26 cellular contexts compared by ENCODE assay signal in the genomic region with DNA sequence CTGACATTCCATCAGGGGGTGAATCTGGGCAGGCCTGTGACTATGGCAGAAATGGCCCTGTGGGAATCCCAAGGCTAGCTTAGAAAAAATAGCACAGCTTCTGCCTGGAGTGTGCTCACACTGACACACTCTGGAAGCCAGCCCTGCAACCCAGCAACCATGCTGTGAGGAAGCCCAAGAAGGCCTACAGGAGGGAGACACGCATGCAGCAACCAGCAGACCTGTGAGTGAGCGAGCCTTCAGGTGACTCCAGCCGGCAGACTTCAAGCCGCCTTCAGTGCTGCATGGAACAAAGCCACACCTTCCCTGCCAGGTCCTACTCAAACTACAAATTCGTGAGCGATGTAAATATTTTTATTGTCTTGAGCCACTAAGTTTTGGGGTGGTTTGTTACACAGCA. TPM values are rescaled to one million over a fixed set of nuclear protein-coding genes. Genes with fewer than 3 reads are reported as not detected.
"Had no signal": no experiment of that assay in that cellular context is flagged by ENCODE, and none has a peak within 500 bp of the region (broad histone marks: within the 10 kb centered on the region; RNA-seq: fewer than 3 reads in every experiment).

No MANE protein-coding gene starts in this region.

- H3K9me3 ChIP-seq: Peyer's patch, SJSA1, SK-N-SH had no signal

- H3K27ac ChIP-seq: brain microvascular endothelial cell, KMS-11, Peyer's patch, SJSA1 had no signal

- H3K36me3 ChIP-seq: brain microvascular endothelial cell, Peyer's patch, SJSA1 had no signal

- H3K4me1 ChIP-seq: Peyer's patch, SJSA1 had no signal

- ATAC-seq: activated CD4-positive, alpha-beta T cell treated with anti-CD3 and anti-CD28 coated beads for 36 hours; activated CD8-positive, alpha-beta T cell treated with anti-CD3 and anti-CD28 coated beads, Interleukin-2, amount 10 ng/mL, durations not matched to agents 7 days and 5 days; PC-3 had no signal

- FAIRE-seq: TTC549 had no signal

- H3K27me3 ChIP-seq: Peyer's patch, SJSA1 had no signal

- DNase-seq: activated CD4-positive, alpha-beta T cell treated with anti-CD3 and anti-CD28 coated beads for 36 hours; activated CD4-positive, alpha-beta T cell treated with anti-CD3 and anti-CD28 coated beads, Interleukin-2, amount 10 ng/mL, durations not matched to agents 7 days and 5 days; activated CD4-positive, alpha-beta T cell treated with anti-CD3 and anti-CD28 coated beads, Interleukin-2, amount 50 U/mL, for 48 hours; activated CD8-positive, alpha-beta T cell treated with anti-CD3 and anti-CD28 coated beads, Interleukin-2, amount 10 ng/mL, durations not matched to agents 7 days and 5 days; activated gamma-delta T cell; activated naive CD4-positive, alpha-beta T cell treated with Interleukin-2 at 50 U/mL for 16 hours; activated naive CD8-positive, alpha-beta T cell treated with anti-CD3 and anti-CD28 coated beads, Interleukin-2, amount 10 ng/mL, durations not matched to agents 7 days and 5 days; activated T-cell treated with anti-CD3 and anti-CD28 coated beads, Interleukin-2, amount 50 U/mL, for 24 hours; amygdala; brain microvascular endothelial cell; NCI-H1105; NCI-H1436; NCI-H1694; NCI-H1930; NCI-H2081 treated with DMSO at 0.1 percent for 48 hours; NCI-H345; NCI-H524 treated with DMSO at 0.1 percent for 48 hours; NCI-H748 treated with DMSO at 0.1 percent for 48 hours; NK-92 treated with Interleukin-12 subunit alpha and Interleukin-12 subunit beta, amount 100 ng/mL, for 24 hours; PC-3; Peyer's patch; RPMI8226; SK-N-SH had no signal

- H3K4me2 ChIP-seq: KMS-11, SK-N-SH had no signal

- H3K9ac ChIP-seq: KMS-11, SK-N-SH had no signal

- H3K4me3 ChIP-seq: Peyer's patch, SJSA1 had no signal

RNA-seq across cellular contexts. Expression of a gene that starts 26.1 kb away (rescaled TPM):
- total RNA-seq: activated CD4-positive, alpha-beta T cell treated with anti-CD3 and anti-CD28 coated beads, Interleukin-2, amount 10 ng/mL, durations not matched to agents 7 days and 5 days had no signal
